14 cellular contexts compared by ENCODE assay signal in the genomic region with DNA sequence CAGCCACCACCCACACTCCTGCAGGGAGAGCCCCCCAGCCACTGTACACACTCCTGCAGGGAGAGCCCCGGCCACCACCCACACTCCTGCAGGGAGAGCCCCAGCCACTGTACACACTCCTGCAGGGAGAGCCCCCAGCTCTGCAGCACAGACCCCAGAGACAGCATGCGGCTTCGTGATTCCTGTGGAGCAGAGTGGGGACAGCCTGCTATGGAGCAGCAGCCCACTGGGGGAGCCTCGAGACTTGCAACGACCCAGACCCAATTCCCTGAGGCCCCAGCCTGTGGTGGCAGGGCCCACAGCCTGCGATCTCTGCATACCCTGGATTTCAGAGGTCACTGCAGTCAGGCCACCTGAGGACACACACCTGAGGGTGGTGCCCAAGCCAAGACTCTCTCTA.
A peak's percentile ranks its signal among the peaks of the same experiment; 100 is the strongest.
DNase-seq lines count a peak whose midpoint lies in the region; ATAC-seq and TF ChIP-seq lines count a peak whose summit lies in the region.
"Had no signal": no experiment of that assay in that cellular context is flagged by ENCODE, and none has a peak within 500 bp of the region (broad histone marks: within the 10 kb centered on the region; RNA-seq: fewer than 3 reads in every experiment).

No MANE protein-coding gene starts in this region.

- CTCF ChIA-PET in CD8-positive, alpha-beta memory T cell (lab: Charles Lee) = no interaction called here

- POLR2A ChIA-PET in activated naive CD8-positive, alpha-beta T cell treated with anti-CD3 and anti-CD28 coated beads, Interleukin-2, amount 10 ng/mL, durations not matched to agents 7 days and 5 days (lab: Charles Lee) = no interaction called here
- POLR2A ChIA-PET in CD8-positive, alpha-beta memory T cell (lab: Charles Lee) = no interaction called here

- no peak overlapping the region for H3K4me3 Mint-ChIP-seq in activated naive CD8-positive, alpha-beta T cell treated with anti-CD3 and anti-CD28 coated beads, Interleukin-2, amount 10 ng/mL, durations not matched to agents 7 days and 5 days
- no peak overlapping the region for H3K4me3 Mint-ChIP-seq in activated naive CD8-positive, alpha-beta T cell treated with anti-CD3 and anti-CD28 coated beads, Interleukin-2, amount 50 U/mL, for 24 hours
- H3K4me3 Mint-ChIP-seq in chondrocyte (ENCODE audit: unreplicated experiment) (no peak overlapping the region), progenitor cell of endocrine pancreas (ENCODE audit: low read depth) (no peak overlapping the region)
- H3K4me3 Mint-ChIP-seq in CD8-positive, alpha-beta memory T cell = no peak overlapping the region
- H3K4me3 Mint-ChIP-seq: GM23338 had no signal

- H3K9me3 Mint-ChIP-seq in activated naive CD8-positive, alpha-beta T cell treated with anti-CD3 and anti-CD28 coated beads, Interleukin-2, amount 10 ng/mL, durations not matched to agents 7 days and 5 days = no peaks in the 10 kb centered on the region
- no peaks in the 10 kb centered on the region for H3K9me3 Mint-ChIP-seq in activated naive CD8-positive, alpha-beta T cell treated with anti-CD3 and anti-CD28 coated beads, Interleukin-2, amount 50 U/mL, for 24 hours
- H3K9me3 Mint-ChIP-seq in chondrocyte (ENCODE audit: low read depth) (no peaks in the 10 kb centered on the region), progenitor cell of endocrine pancreas (ENCODE audit: low read depth) (no peaks in the 10 kb centered on the region)
- H3K9me3 Mint-ChIP-seq in CD8-positive, alpha-beta memory T cell = no peaks in the 10 kb centered on the region

- TF ChIP-seq CTCF in chondrocyte (IDR thresholded peaks at IDR 0.05) (no peak), progenitor cell of endocrine pancreas (IDR thresholded peaks at IDR 0.05; ENCODE audit: unreplicated experiment) (peak; percentile 8)

- no peaks in the 10 kb centered on the region for H3K4me1 ChIP-seq in CD8-positive, alpha-beta memory T cell (ENCODE audit: insufficient read depth, low read length)
- H3K4me1 ChIP-seq: Caco-2, HAP-1 had no signal

- no peaks in the 10 kb centered on the region for H3K9me3 ChIP-seq in CD8-positive, alpha-beta memory T cell (ENCODE audit: low read length)
- H3K9me3 ChIP-seq: BLaER1 treated with 17β-estradiol and CSF1 and Interleukin-3, amounts not matched to agents 10 nM and 100 nM; Caco-2; HAP-1 had no signal

- H3K36me3 ChIP-seq in CD8-positive, alpha-beta memory T cell (ENCODE audit: insufficient read depth, low read length) = no peaks in the 10 kb centered on the region
- H3K36me3 ChIP-seq: HAP-1 had no signal

- no peaks in the 10 kb centered on the region for H3K27me3 Mint-ChIP-seq in activated naive CD8-positive, alpha-beta T cell treated with anti-CD3 and anti-CD28 coated beads, Interleukin-2, amount 10 ng/mL, durations not matched to agents 7 days and 5 days
- H3K27me3 Mint-ChIP-seq in activated naive CD8-positive, alpha-beta T cell treated with anti-CD3 and anti-CD28 coated beads, Interleukin-2, amount 50 U/mL, for 24 hours = no peaks in the 10 kb centered on the region
- no peaks in the 10 kb centered on the region for H3K27me3 Mint-ChIP-seq in chondrocyte (ENCODE audit: low read depth)
- peaks cover 24% of the 10 kb centered on the region for H3K27me3 Mint-ChIP-seq in progenitor cell of endocrine pancreas
- H3K27me3 Mint-ChIP-seq in CD8-positive, alpha-beta memory T cell = peaks cover 0 to 3% of the 10 kb centered on the region in 2 donors

- H3K4me1 Mint-ChIP-seq in activated naive CD8-positive, alpha-beta T cell treated with anti-CD3 and anti-CD28 coated beads, Interleukin-2, amount 10 ng/mL, durations not matched to agents 7 days and 5 days = no peaks in the 10 kb centered on the region
- no peaks in the 10 kb centered on the region for H3K4me1 Mint-ChIP-seq in activated naive CD8-positive, alpha-beta T cell treated with anti-CD3 and anti-CD28 coated beads, Interleukin-2, amount 50 U/mL, for 24 hours
- H3K4me1 Mint-ChIP-seq in chondrocyte (ENCODE audit: low read depth) (no peaks in the 10 kb centered on the region), progenitor cell of endocrine pancreas (ENCODE audit: low read depth) (peaks cover 11% of the 10 kb centered on the region)
- H3K4me1 Mint-ChIP-seq in CD8-positive, alpha-beta memory T cell = no peaks in the 10 kb centered on the region
- H3K4me1 Mint-ChIP-seq: GM23338 had no signal

- H3K36me3 Mint-ChIP-seq in activated naive CD8-positive, alpha-beta T cell treated with anti-CD3 and anti-CD28 coated beads, Interleukin-2, amount 10 ng/mL, durations not matched to agents 7 days and 5 days = no peaks in the 10 kb centered on the region
- no peaks in the 10 kb centered on the region for H3K36me3 Mint-ChIP-seq in activated naive CD8-positive, alpha-beta T cell treated with anti-CD3 and anti-CD28 coated beads, Interleukin-2, amount 50 U/mL, for 24 hours (ENCODE audit: low read depth)
- H3K36me3 Mint-ChIP-seq in chondrocyte (ENCODE audit: low read depth) = no peaks in the 10 kb centered on the region
- H3K36me3 Mint-ChIP-seq in progenitor cell of endocrine pancreas (ENCODE audit: insufficient read depth) = no peaks in the 10 kb centered on the region
- H3K36me3 Mint-ChIP-seq in CD8-positive, alpha-beta memory T cell = no peaks in the 10 kb centered on the region

- no peak for DNase-seq in activated naive CD8-positive, alpha-beta T cell treated with anti-CD3 and anti-CD28 coated beads, Interleukin-2, amount 10 ng/mL, durations not matched to agents 7 days and 5 days
- no peak for DNase-seq in activated naive CD8-positive, alpha-beta T cell treated with anti-CD3 and anti-CD28 coated beads, Interleukin-2, amount 50 U/mL, for 24 hours
- DNase-seq in chondrocyte (ENCODE audit: low spot score) (peak; percentile 59), progenitor cell of endocrine pancreas (ENCODE audit: low spot score, unreplicated experiment) (no peak), DMS153 (lab: John Stamatoyannopoulos, UW) (no peak)
- DNase-seq in CD8-positive, alpha-beta memory T cell = no peak
- DNase-seq: 8988T, Caco-2, DMS79, GDM1 had no signal

- peak overlapping the region; percentile 21 for H3K27ac Mint-ChIP-seq in activated naive CD8-positive, alpha-beta T cell treated with anti-CD3 and anti-CD28 coated beads, Interleukin-2, amount 10 ng/mL, durations not matched to agents 7 days and 5 days
- H3K27ac Mint-ChIP-seq in activated naive CD8-positive, alpha-beta T cell treated with anti-CD3 and anti-CD28 coated beads, Interleukin-2, amount 50 U/mL, for 24 hours = no peak overlapping the region
- H3K27ac Mint-ChIP-seq in chondrocyte (ENCODE audit: unreplicated experiment) (no peak overlapping the region), progenitor cell of endocrine pancreas (no peak overlapping the region)
- H3K27ac Mint-ChIP-seq in CD8-positive, alpha-beta memory T cell = no peak overlapping the region
- H3K27ac Mint-ChIP-seq: GM23338 had no signal

- ATAC-seq in activated naive CD8-positive, alpha-beta T cell treated with anti-CD3 and anti-CD28 coated beads, Interleukin-2, amount 10 ng/mL, durations not matched to agents 7 days and 5 days (ENCODE audit: low read depth) = no peak
- no peak for ATAC-seq in activated naive CD8-positive, alpha-beta T cell treated with anti-CD3 and anti-CD28 coated beads, Interleukin-2, amount 50 U/mL, for 24 hours
- ATAC-seq in HG03045 (IDR thresholded peaks at IDR 0.05; ENCODE audit: unreplicated experiment) = no peak
- ATAC-seq: GM23338 had no signal

- no peak overlapping the region for H3K4me3 ChIP-seq in CD8-positive, alpha-beta memory T cell (ENCODE audit: low read length)
- H3K4me3 ChIP-seq: BLaER1 treated with 17β-estradiol and CSF1 and Interleukin-3, amounts not matched to agents 10 nM and 100 nM; GM23338; HAP-1 had no signal

- H3K27ac ChIP-seq in CD8-positive, alpha-beta memory T cell (ENCODE audit: low read depth, low read length) = no peak overlapping the region
- H3K27ac ChIP-seq: BLaER1 treated with 17β-estradiol and CSF1 and Interleukin-3, amounts not matched to agents 10 nM and 100 nM had no signal

- H3K27me3 ChIP-seq in CD8-positive, alpha-beta memory T cell (ENCODE audit: insufficient read depth, low read length, poor library complexity, severe bottlenecking) = no peaks in the 10 kb centered on the region
- H3K27me3 ChIP-seq: BLaER1 treated with 17β-estradiol and CSF1 and Interleukin-3, amounts not matched to agents 10 nM and 100 nM had no signal
